13 cellular contexts compared by ENCODE assay signal in genomic region chr7:585873-586272, GRCh38.
DNase-seq lines count a peak whose midpoint lies in the region; ATAC-seq and FAIRE-seq lines count a peak whose summit lies in the region.
"Had no signal": no experiment of that assay in that cellular context is flagged by ENCODE, and none has a peak within 500 bp of the region (broad histone marks: within the 10 kb centered on the region; RNA-seq: fewer than 3 reads in every experiment).

No MANE protein-coding gene starts in this region.

- H3K27me3 Mint-ChIP-seq in activated T-cell treated with anti-CD3 and anti-CD28 coated beads, Interleukin-2, amount 50 U/mL, for 4 hours (ENCODE audit: low read depth): no peaks in the 10 kb centered on the region
- no peaks in the 10 kb centered on the region for H3K27me3 Mint-ChIP-seq in stimulated activated memory B cell treated with anti-CD40 and anti-IgM and Interleukin-4, amounts not matched to agents 10 μg/mL and 1 μg/mL and 100 μg/mL, for 72 hours

- H3K27ac Mint-ChIP-seq in activated naive CD4-positive, alpha-beta T cell treated with anti-CD3 and anti-CD28 coated beads, Interleukin-2, amount 50 U/mL, for 72 hours: peak overlapping the region; percentile 87 to 96
- peak overlapping the region; percentile 56 for H3K27ac Mint-ChIP-seq in stimulated activated memory B cell treated with anti-CD40 and anti-IgM and Interleukin-4, amounts not matched to agents 10 μg/mL and 1 μg/mL and 100 μg/mL, for 72 hours

- H3K9me3 Mint-ChIP-seq in activated T-cell treated with anti-CD3 and anti-CD28 coated beads, Interleukin-2, amount 50 U/mL, for 4 hours: peaks cover 14% of the 10 kb centered on the region
- peaks cover 18 to 24% of the 10 kb centered on the region in 2 donors for H3K9me3 Mint-ChIP-seq in activated naive CD4-positive, alpha-beta T cell treated with anti-CD3 and anti-CD28 coated beads, Interleukin-2, amount 50 U/mL, for 72 hours
- peaks cover 22% of the 10 kb centered on the region for H3K9me3 Mint-ChIP-seq in stimulated activated memory B cell treated with anti-CD40 and anti-IgM and Interleukin-4, amounts not matched to agents 10 μg/mL and 1 μg/mL and 100 μg/mL, for 72 hours

- H3K36me3 Mint-ChIP-seq in activated T-cell treated with anti-CD3 and anti-CD28 coated beads, Interleukin-2, amount 50 U/mL, for 4 hours (ENCODE audit: insufficient read depth): peaks cover 38% of the 10 kb centered on the region
- H3K36me3 Mint-ChIP-seq in activated naive CD4-positive, alpha-beta T cell treated with anti-CD3 and anti-CD28 coated beads, Interleukin-2, amount 50 U/mL, for 72 hours: peaks cover 42 to 68% of the 10 kb centered on the region in 2 donors
- H3K36me3 Mint-ChIP-seq in stimulated activated memory B cell treated with anti-CD40 and anti-IgM and Interleukin-4, amounts not matched to agents 10 μg/mL and 1 μg/mL and 100 μg/mL, for 72 hours: peaks cover 64% of the 10 kb centered on the region

- ATAC-seq in activated T-cell treated with anti-CD3 and anti-CD28 coated beads, Interleukin-2, amount 50 U/mL, for 4 hours: no peak
- ATAC-seq in HG02759 (IDR thresholded peaks at IDR 0.05; ENCODE audit: unreplicated experiment) (peak; percentile 30), HG02588 (IDR thresholded peaks at IDR 0.05; ENCODE audit: unreplicated experiment) (no peak)
- no peak for ATAC-seq in activated naive CD4-positive, alpha-beta T cell treated with anti-CD3 and anti-CD28 coated beads, Interleukin-2, amount 50 U/mL, for 72 hours
- ATAC-seq in stimulated activated memory B cell treated with anti-CD40 and anti-IgM and Interleukin-4, amounts not matched to agents 10 μg/mL and 1 μg/mL and 100 μg/mL, for 72 hours: no peak
- ATAC-seq: left cardiac atrium, Panc1, SK-N-SH treated with all-trans-retinoic acid at 6 μM for 48 hours had no signal

- peaks cover 37% of the 10 kb centered on the region for H3K4me1 Mint-ChIP-seq in activated T-cell treated with anti-CD3 and anti-CD28 coated beads, Interleukin-2, amount 50 U/mL, for 4 hours (ENCODE audit: low read depth)
- H3K4me1 Mint-ChIP-seq in stimulated activated memory B cell treated with anti-CD40 and anti-IgM and Interleukin-4, amounts not matched to agents 10 μg/mL and 1 μg/mL and 100 μg/mL, for 72 hours: peaks cover 22% of the 10 kb centered on the region

- H3K4me3 Mint-ChIP-seq in activated T-cell treated with anti-CD3 and anti-CD28 coated beads, Interleukin-2, amount 50 U/mL, for 4 hours: peak overlapping the region; percentile 29
- no peak overlapping the region for H3K4me3 Mint-ChIP-seq in stimulated activated memory B cell treated with anti-CD40 and anti-IgM and Interleukin-4, amounts not matched to agents 10 μg/mL and 1 μg/mL and 100 μg/mL, for 72 hours

- FAIRE-seq in GM19239 (lab: Jason Lieb, UNC): no peak

- DNase-seq in activated T-cell treated with anti-CD3 and anti-CD28 coated beads, Interleukin-2, amount 50 U/mL, for 4 hours: no peak
- no peak for DNase-seq in activated T-cell treated with anti-CD3 and anti-CD28 coated beads, Interleukin-2, amount 50 U/mL, for 1 hour
- DNase-seq in activated naive CD4-positive, alpha-beta T cell treated with anti-CD3 and anti-CD28 coated beads, Interleukin-2, amount 50 U/mL, for 72 hours (ENCODE audit: low spot score in 2 of 2): no peak
- DNase-seq in A172 (ENCODE audit: low spot score) (no peak), GM19239 (ENCODE audit: insufficient read length, low spot score) (no peak)
- DNase-seq: left cardiac atrium, midbrain, NCI-H82 had no signal
